ENCODE assay signal across 1 cellular context in the genomic region with DNA sequence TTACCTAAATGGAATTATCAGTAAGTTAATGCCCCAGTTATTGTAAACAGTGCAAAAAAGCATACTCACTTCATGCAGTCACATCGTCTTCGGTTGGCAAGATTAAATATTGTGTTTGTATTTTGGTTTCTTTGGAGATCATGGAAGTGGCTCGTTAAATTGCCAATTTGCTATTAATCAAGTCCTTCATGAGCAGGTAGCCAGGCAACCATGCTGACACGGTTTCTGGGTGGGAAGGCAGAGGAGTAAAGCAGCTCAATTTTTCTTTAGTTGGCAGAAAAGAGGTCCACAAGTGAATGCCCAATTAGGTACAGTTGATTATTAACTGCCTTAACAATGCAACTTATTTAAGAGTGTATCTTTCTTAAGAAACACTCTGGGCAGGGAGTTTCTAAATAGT.
TF ChIP-seq lines count a peak whose summit lies in the region.

No MANE protein-coding gene starts in this region.

TF ChIP-seq in GM12878, 131 proteins besides CTCF, POLR2A, EP300 and RAD21 (continued from another document):
- TF ChIP-seq MTA2 (IDR thresholded peaks at IDR 0.05; ENCODE audit: low read depth) (peak; percentile 88), CREM (IDR thresholded peaks at IDR 0.05; ENCODE audit: low read depth) (no peak), SP1 (IDR thresholded peaks at IDR 0.05; ENCODE audit: low read depth, low read length) (no peak), FOXK2 (IDR thresholded peaks at IDR 0.05) (no peak), POLR2AphosphoS5 (IDR thresholded peaks at IDR 0.05; ENCODE audit: low read length) (no peak), DPF2 (IDR thresholded peaks at IDR 0.05) (no peak), POU2F2 (IDR thresholded peaks at IDR 0.05; ENCODE audit: borderline replicate concordance, low read depth, low read length) (no peak), RFX5 (IDR thresholded peaks at IDR 0.05; ENCODE audit: low read depth, low read length) (no peak), NR2C1 (IDR thresholded peaks at IDR 0.05) (no peak), YBX1 (IDR thresholded peaks at IDR 0.05) (no peak), MEF2B (IDR thresholded peaks at IDR 0.05; ENCODE audit: partially characterized antibody, poor library complexity, severe bottlenecking) (no peak), SMAD1 (IDR thresholded peaks at IDR 0.05; ENCODE audit: low read depth, partially characterized antibody) (no peak)
- TF ChIP-seq, protein P1, sequence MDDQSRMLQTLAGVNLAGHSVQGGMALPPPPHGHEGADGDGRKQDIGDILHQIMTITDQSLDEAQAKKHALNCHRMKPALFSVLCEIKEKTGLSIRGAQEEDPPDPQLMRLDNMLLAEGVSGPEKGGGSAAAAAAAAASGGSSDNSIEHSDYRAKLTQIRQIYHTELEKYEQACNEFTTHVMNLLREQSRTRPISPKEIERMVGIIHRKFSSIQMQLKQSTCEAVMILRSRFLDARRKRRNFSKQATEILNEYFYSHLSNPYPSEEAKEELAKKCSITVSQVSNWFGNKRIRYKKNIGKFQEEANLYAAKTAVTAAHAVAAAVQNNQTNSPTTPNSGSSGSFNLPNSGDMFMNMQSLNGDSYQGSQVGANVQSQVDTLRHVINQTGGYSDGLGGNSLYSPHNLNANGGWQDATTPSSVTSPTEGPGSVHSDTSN (IDR thresholded peaks at IDR 0.05; ENCODE audit: insufficient replicate concordance, low read depth, low read length), result no peak
- TF ChIP-seq, protein P2, sequence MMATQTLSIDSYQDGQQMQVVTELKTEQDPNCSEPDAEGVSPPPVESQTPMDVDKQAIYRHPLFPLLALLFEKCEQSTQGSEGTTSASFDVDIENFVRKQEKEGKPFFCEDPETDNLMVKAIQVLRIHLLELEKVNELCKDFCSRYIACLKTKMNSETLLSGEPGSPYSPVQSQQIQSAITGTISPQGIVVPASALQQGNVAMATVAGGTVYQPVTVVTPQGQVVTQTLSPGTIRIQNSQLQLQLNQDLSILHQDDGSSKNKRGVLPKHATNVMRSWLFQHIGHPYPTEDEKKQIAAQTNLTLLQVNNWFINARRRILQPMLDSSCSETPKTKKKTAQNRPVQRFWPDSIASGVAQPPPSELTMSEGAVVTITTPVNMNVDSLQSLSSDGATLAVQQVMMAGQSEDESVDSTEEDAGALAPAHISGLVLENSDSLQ (IDR thresholded peaks at IDR 0.05), result peak; percentile 70
- TF ChIP-seq, protein P3, sequence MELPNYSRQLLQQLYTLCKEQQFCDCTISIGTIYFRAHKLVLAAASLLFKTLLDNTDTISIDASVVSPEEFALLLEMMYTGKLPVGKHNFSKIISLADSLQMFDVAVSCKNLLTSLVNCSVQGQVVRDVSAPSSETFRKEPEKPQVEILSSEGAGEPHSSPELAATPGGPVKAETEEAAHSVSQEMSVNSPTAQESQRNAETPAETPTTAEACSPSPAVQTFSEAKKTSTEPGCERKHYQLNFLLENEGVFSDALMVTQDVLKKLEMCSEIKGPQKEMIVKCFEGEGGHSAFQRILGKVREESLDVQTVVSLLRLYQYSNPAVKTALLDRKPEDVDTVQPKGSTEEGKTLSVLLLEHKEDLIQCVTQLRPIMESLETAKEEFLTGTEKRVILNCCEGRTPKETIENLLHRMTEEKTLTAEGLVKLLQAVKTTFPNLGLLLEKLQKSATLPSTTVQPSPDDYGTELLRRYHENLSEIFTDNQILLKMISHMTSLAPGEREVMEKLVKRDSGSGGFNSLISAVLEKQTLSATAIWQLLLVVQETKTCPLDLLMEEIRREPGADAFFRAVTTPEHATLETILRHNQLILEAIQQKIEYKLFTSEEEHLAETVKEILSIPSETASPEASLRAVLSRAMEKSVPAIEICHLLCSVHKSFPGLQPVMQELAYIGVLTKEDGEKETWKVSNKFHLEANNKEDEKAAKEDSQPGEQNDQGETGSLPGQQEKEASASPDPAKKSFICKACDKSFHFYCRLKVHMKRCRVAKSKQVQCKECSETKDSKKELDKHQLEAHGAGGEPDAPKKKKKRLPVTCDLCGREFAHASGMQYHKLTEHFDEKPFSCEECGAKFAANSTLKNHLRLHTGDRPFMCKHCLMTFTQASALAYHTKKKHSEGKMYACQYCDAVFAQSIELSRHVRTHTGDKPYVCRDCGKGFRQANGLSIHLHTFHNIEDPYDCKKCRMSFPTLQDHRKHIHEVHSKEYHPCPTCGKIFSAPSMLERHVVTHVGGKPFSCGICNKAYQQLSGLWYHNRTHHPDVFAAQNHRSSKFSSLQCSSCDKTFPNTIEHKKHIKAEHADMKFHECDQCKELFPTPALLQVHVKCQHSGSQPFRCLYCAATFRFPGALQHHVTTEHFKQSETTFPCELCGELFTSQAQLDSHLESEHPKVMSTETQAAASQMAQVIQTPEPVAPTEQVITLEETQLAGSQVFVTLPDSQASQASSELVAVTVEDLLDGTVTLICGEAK (IDR thresholded peaks at IDR 0.05; ENCODE audit: borderline replicate concordance), result no peak
TF ChIP-seq in GM12878: peak in this region for 2.
